1 cellular context compared by ENCODE assay signal in the genomic region with DNA sequence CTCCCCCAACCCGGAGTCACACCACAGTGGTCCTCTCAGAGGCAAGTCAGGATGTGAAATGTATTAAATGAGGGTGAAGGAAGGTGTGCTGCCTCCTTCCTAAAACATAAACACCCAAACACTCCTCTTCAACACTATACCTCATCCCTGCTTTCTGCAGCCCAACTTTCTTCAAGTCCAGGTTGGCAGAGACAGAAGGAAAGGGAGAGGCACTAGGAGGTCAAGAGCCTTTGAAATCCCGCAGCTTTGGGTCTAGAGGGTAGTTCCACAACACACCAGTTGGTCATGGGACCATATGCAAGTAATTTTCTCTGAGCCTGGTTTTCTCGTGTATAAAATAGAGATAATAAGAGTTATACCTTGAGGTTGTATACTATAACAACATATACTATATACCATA.
TF ChIP-seq lines count a peak whose summit lies in the region.

No MANE protein-coding gene starts in this region.

TF ChIP-seq in H1, 55 proteins besides CTCF, POLR2A, EP300 and RAD21:
- TF ChIP-seq, protein P1, sequence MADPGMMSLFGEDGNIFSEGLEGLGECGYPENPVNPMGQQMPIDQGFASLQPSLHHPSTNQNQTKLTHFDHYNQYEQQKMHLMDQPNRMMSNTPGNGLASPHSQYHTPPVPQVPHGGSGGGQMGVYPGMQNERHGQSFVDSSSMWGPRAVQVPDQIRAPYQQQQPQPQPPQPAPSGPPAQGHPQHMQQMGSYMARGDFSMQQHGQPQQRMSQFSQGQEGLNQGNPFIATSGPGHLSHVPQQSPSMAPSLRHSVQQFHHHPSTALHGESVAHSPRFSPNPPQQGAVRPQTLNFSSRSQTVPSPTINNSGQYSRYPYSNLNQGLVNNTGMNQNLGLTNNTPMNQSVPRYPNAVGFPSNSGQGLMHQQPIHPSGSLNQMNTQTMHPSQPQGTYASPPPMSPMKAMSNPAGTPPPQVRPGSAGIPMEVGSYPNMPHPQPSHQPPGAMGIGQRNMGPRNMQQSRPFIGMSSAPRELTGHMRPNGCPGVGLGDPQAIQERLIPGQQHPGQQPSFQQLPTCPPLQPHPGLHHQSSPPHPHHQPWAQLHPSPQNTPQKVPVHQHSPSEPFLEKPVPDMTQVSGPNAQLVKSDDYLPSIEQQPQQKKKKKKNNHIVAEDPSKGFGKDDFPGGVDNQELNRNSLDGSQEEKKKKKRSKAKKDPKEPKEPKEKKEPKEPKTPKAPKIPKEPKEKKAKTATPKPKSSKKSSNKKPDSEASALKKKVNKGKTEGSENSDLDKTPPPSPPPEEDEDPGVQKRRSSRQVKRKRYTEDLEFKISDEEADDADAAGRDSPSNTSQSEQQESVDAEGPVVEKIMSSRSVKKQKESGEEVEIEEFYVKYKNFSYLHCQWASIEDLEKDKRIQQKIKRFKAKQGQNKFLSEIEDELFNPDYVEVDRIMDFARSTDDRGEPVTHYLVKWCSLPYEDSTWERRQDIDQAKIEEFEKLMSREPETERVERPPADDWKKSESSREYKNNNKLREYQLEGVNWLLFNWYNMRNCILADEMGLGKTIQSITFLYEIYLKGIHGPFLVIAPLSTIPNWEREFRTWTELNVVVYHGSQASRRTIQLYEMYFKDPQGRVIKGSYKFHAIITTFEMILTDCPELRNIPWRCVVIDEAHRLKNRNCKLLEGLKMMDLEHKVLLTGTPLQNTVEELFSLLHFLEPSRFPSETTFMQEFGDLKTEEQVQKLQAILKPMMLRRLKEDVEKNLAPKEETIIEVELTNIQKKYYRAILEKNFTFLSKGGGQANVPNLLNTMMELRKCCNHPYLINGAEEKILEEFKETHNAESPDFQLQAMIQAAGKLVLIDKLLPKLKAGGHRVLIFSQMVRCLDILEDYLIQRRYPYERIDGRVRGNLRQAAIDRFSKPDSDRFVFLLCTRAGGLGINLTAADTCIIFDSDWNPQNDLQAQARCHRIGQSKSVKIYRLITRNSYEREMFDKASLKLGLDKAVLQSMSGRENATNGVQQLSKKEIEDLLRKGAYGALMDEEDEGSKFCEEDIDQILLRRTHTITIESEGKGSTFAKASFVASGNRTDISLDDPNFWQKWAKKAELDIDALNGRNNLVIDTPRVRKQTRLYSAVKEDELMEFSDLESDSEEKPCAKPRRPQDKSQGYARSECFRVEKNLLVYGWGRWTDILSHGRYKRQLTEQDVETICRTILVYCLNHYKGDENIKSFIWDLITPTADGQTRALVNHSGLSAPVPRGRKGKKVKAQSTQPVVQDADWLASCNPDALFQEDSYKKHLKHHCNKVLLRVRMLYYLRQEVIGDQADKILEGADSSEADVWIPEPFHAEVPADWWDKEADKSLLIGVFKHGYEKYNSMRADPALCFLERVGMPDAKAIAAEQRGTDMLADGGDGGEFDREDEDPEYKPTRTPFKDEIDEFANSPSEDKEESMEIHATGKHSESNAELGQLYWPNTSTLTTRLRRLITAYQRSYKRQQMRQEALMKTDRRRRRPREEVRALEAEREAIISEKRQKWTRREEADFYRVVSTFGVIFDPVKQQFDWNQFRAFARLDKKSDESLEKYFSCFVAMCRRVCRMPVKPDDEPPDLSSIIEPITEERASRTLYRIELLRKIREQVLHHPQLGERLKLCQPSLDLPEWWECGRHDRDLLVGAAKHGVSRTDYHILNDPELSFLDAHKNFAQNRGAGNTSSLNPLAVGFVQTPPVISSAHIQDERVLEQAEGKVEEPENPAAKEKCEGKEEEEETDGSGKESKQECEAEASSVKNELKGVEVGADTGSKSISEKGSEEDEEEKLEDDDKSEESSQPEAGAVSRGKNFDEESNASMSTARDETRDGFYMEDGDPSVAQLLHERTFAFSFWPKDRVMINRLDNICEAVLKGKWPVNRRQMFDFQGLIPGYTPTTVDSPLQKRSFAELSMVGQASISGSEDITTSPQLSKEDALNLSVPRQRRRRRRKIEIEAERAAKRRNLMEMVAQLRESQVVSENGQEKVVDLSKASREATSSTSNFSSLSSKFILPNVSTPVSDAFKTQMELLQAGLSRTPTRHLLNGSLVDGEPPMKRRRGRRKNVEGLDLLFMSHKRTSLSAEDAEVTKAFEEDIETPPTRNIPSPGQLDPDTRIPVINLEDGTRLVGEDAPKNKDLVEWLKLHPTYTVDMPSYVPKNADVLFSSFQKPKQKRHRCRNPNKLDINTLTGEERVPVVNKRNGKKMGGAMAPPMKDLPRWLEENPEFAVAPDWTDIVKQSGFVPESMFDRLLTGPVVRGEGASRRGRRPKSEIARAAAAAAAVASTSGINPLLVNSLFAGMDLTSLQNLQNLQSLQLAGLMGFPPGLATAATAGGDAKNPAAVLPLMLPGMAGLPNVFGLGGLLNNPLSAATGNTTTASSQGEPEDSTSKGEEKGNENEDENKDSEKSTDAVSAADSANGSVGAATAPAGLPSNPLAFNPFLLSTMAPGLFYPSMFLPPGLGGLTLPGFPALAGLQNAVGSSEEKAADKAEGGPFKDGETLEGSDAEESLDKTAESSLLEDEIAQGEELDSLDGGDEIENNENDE (IDR thresholded peaks at IDR 0.05; ENCODE audit: insufficient replicate concordance, low read length): no peak
TF ChIP-seq in H1: peak in this region for 0.
